In genomic region chr7:157302314-157302711, GRCh38 we compare ENCODE assay signal across 8 cellular contexts. TPM values are rescaled to one million over a fixed set of nuclear protein-coding genes. Genes with fewer than 3 reads are reported as not detected.
DNase-seq lines count a peak whose midpoint lies in the region; ATAC-seq and TF ChIP-seq lines count a peak whose summit lies in the region.

No MANE protein-coding gene starts in this region.

- no peaks in the 10 kb centered on the region for H3K36me3 ChIP-seq in effector memory CD4-positive, alpha-beta T cell (ENCODE audit: control insufficient read depth, insufficient read depth, low read length)

- no peaks in the 10 kb centered on the region for H3K9me3 ChIP-seq in effector memory CD4-positive, alpha-beta T cell (ENCODE audit: control insufficient read depth, low read length)

- H3K4me3 ChIP-seq in effector memory CD4-positive, alpha-beta T cell (ENCODE audit: insufficient read depth, low read depth, low read length, poor library complexity, severe bottlenecking), result peak overlapping the region; percentile 32

- ATAC-seq in GM18511 (IDR thresholded peaks at IDR 0.05; ENCODE audit: unreplicated experiment) (peak; percentile 93), HG02623 (IDR thresholded peaks at IDR 0.05; ENCODE audit: unreplicated experiment) (peak; percentile 95)

- H3K27ac ChIP-seq in effector memory CD4-positive, alpha-beta T cell (ENCODE audit: insufficient read depth, low read length, poor library complexity, severe bottlenecking), result peak overlapping the region; percentile 72

- POLR2A ChIA-PET in HEK293T (lab: Yijun Ruan, JAX), result no interaction called here

- CTCF ChIA-PET in HEK293T (lab: Yijun Ruan, JAX), result no interaction called here

- DNase-seq in NCI-H2029 (lab: John Stamatoyannopoulos, UW), result peak; percentile 88
- peak; percentile 76 to 86 for DNase-seq in activated CD4-positive, alpha-beta T cell treated with anti-CD3 and anti-CD28 coated beads, Interleukin-2, amount 50 U/mL, for 24 hours (ENCODE audit: low read depth in 1 of 2, low spot score in 1 of 2)
- peak; percentile 79 to 87 (median 82) for DNase-seq in effector memory CD4-positive, alpha-beta T cell
- DNase-seq in posterior vena cava (ENCODE audit: low spot score), result peak; percentile 93
- no peak for DNase-seq in HEK293T (ENCODE audit: extremely low spot score)
- no peak for DNase-seq in mesenteric fat pad (ENCODE audit: low spot score)

- intact Hi-C loops in posterior vena cava (cut with DNase I), result no loop called here

- no peaks in the 10 kb centered on the region for H3K27me3 ChIP-seq in effector memory CD4-positive, alpha-beta T cell (replicated peaks; ENCODE audit: control insufficient read depth, insufficient read depth, low read length, poor library complexity, severe bottlenecking)

- H3K4me1 ChIP-seq in effector memory CD4-positive, alpha-beta T cell (ENCODE audit: control insufficient read depth, insufficient read depth, low read length, poor library complexity, severe bottlenecking), result no peaks in the 10 kb centered on the region

TF ChIP-seq in HEK293T, 16 proteins besides CTCF, POLR2A, EP300 and RAD21:
- TF ChIP-seq HDGF (IDR thresholded peaks at IDR 0.05; ENCODE audit: borderline replicate concordance), result no peak
- no peak for TF ChIP-seq L3MBTL2 (conservative IDR thresholded peaks at IDR 0.05)
- no peak for TF ChIP-seq CTBP1 (IDR thresholded peaks at IDR 0.05; ENCODE audit: borderline replicate concordance)
- TF ChIP-seq ELF4 (IDR thresholded peaks at IDR 0.05), result no peak
- no peak for TF ChIP-seq LEF1 (IDR thresholded peaks at IDR 0.05; ENCODE audit: borderline replicate concordance)
- TF ChIP-seq FOXK2 (IDR thresholded peaks at IDR 0.05), result no peak
- no peak for TF ChIP-seq SP1 (IDR thresholded peaks at IDR 0.05)
- TF ChIP-seq BHLHE40 (IDR thresholded peaks at IDR 0.05; ENCODE audit: borderline replicate concordance), result no peak
- TF ChIP-seq PKNOX1 (IDR thresholded peaks at IDR 0.05), result no peak
- no peak for TF ChIP-seq FOXA1 (IDR thresholded peaks at IDR 0.05)
- no peak for TF ChIP-seq SUZ12 (IDR thresholded peaks at IDR 0.05)
- TF ChIP-seq FOXM1 (IDR thresholded peaks at IDR 0.05; ENCODE audit: borderline replicate concordance), result no peak
- TF ChIP-seq TARDBP (IDR thresholded peaks at IDR 0.05), result no peak
- TF ChIP-seq NFRKB (IDR thresholded peaks at IDR 0.05), result no peak

RNA-seq across cellular contexts. Expression of gene DNAJB6, which starts 34.5 kb away (rescaled TPM):
- total RNA-seq in posterior vena cava, result 100 to 1,000 TPM; 105 to 118 TPM
- 110 TPM for total RNA-seq in mesenteric fat pad

Comparison
In these comparisons a context has a peak if more than half of its experiments do, and no peak if none do; other contexts are left out.
1. DNase-seq: peak in NCI-H2029 (single experiment), activated CD4-positive, alpha-beta T cell treated with anti-CD3 and anti-CD28 coated beads, Interleukin-2, amount 50 U/mL, for 24 hours (2 of 2), effector memory CD4-positive, alpha-beta T cell (3 of 3) and posterior vena cava (single experiment); none in HEK293T (single experiment) and mesenteric fat pad (single experiment).